In genomic region chr6:31834704-31835375, GRCh38 we compare ENCODE assay signal across 8 cellular contexts. TPM values are rescaled to one million over a fixed set of nuclear protein-coding genes. Genes with fewer than 3 reads are reported as not detected.
DNase-seq lines count a peak whose midpoint lies in the region; ATAC-seq, FAIRE-seq and TF ChIP-seq lines count a peak whose summit lies in the region.

No MANE protein-coding gene starts in this region.

- H4K91ac ChIP-seq in H1 (replicated peaks; ENCODE audit: insufficient read length, low read length) = peak overlapping the region; percentile 89

- H3K79me1 ChIP-seq in H1 (ENCODE audit: low read depth, low read length) = peaks cover 5% of the 10 kb centered on the region; the same call in 1 of the 2 replicates

- H4K8ac ChIP-seq in H1 (ENCODE audit: extremely low read depth, insufficient read depth, low read length) = peak overlapping the region; percentile 92

- H3K4me3 ChIP-seq in DOHH2 (ENCODE audit: low read length) = peak overlapping the region; percentile 93
- peak overlapping the region; percentile 70 to 99 (median 92) for H3K4me3 ChIP-seq in H1 (ENCODE audit: extremely low read depth in 1 of 4, insufficient read depth in 2 of 4, low read depth in 3 of 4, low read length in 4 of 4)

- peaks cover 60% of the 10 kb centered on the region for H3K36me3 ChIP-seq in DOHH2 (ENCODE audit: control insufficient read depth, low read length)
- H3K36me3 ChIP-seq in H1 (ENCODE audit: control insufficient read depth in 2 of 4, insufficient read depth in 4 of 4, low read length in 3 of 4) = peaks cover 27 to 45% (median 35%) of the 10 kb centered on the region in 4 experiments

- H3K56ac ChIP-seq in H1 (replicated peaks; ENCODE audit: insufficient read length, low read depth, low read length) = peak overlapping the region; percentile 89

- H2AK5ac ChIP-seq in H1 (ENCODE audit: low read depth, low read length) = no peak overlapping the region

- H3K27me3 ChIP-seq in DOHH2 (ENCODE audit: control insufficient read depth, low read length) (no peaks in the 10 kb centered on the region; the same call in 1 of the 2 replicates), H1 (replicated peaks in 1 of 4; ENCODE audit: control insufficient read depth in 3 of 4, extremely low read depth in 1 of 4, insufficient read depth in 3 of 4, low read length in 3 of 4) (no peaks in the 10 kb centered on the region)

- POLR2A ChIA-PET in H1 (lab: Charles Lee; ENCODE audit: partially characterized antibody) = interaction anchor here (0.6 to 11.4 kb wide), 41 partner anchors 12 to 292 kb away, joined by 3 to 189 read pairs (median 5); partner anchors contain the start of genes ABHD16A, ATP6V1G2, C6orf47 and CSNK2B

- peaks cover 20% of the 10 kb centered on the region for H3K23me2 ChIP-seq in H1 (ENCODE audit: low read depth, low read length)

- H3K9me2 ChIP-seq in DOHH2 (replicated peaks; ENCODE audit: control insufficient read depth, low read length) = no peaks in the 10 kb centered on the region

- 1% methylated on average over 37 of the region's 37 CpGs; no CpG with 5 or more reads in 1 of the 2 experiments for WGBS in H1 (ENCODE audit: extremely low coverage in 1 of 2, insufficient coverage in 1 of 2, insufficient read length in 1 of 2, insufficient replicate concordance in 2 of 2, low coverage in 1 of 2, low lambda C conversion rate in 2 of 2, missing lambda C conversion rate in 1 of 2), 2 experiments

- H2BK5ac ChIP-seq in H1 (ENCODE audit: low read depth, low read length) = peak overlapping the region; percentile 83

- TF ChIP-seq POLR2A in H1 (IDR thresholded peaks at IDR 0.05; ENCODE audit: control extremely low read depth in 1 of 2, low read depth in 2 of 2, low read length in 2 of 2) = peak; percentile 98 to 99

- ATAC-seq in HG02763 (IDR thresholded peaks at IDR 0.05; ENCODE audit: unreplicated experiment) = peak; percentile 33

- peak overlapping the region; percentile 41; the same call in 1 of the 2 replicates for H3K18ac ChIP-seq in H1 (ENCODE audit: extremely low read depth, low read length)

- H3K4ac ChIP-seq in H1 (replicated peaks; ENCODE audit: insufficient read length, low read depth, low read length) = peak overlapping the region; percentile 93

- no peak overlapping the region for H2BK12ac ChIP-seq in H1 (ENCODE audit: low read depth, low read length)

- peaks cover 73% of the 10 kb centered on the region for H3F3A ChIP-seq in DOHH2 (ENCODE audit: control insufficient read depth, insufficient read depth)

- H3K9me3 ChIP-seq in DOHH2 (ENCODE audit: control insufficient read depth, insufficient read depth, low read length) = no peaks in the 10 kb centered on the region
- no peaks in the 10 kb centered on the region for H3K9me3 ChIP-seq in H1 (ENCODE audit: insufficient read depth in 2 of 2, low read depth in 1 of 2, low read length in 1 of 2)

- peak overlapping the region; percentile 85 to 96 (median 91) for H3K9ac ChIP-seq in H1 (replicated peaks in 1 of 4; ENCODE audit: extremely low read depth in 1 of 4, low read depth in 3 of 4, low read length in 3 of 4)

- TF ChIP-seq EP300 in H1 (IDR thresholded peaks at IDR 0.05; ENCODE audit: borderline replicate concordance in 1 of 2, low read depth in 2 of 2, low read length in 2 of 2) = no peak

- peaks cover 65% of the 10 kb centered on the region for H3K4me1 ChIP-seq in DOHH2 (ENCODE audit: control insufficient read depth, low read length)
- peaks cover 2 to 9% (median 6%) of the 10 kb centered on the region in 4 experiments; a peak in 5 of 7 replicates for H3K4me1 ChIP-seq in H1 (replicated peaks in 1 of 4; ENCODE audit: control insufficient read depth in 3 of 4, insufficient read depth in 4 of 4, low read length in 3 of 4)

- H3K23ac ChIP-seq in H1 (ENCODE audit: insufficient read length) = no peak overlapping the region

- no peak for TF ChIP-seq RAD21 in H1 (IDR thresholded peaks at IDR 0.05 in 1 of 2, conservative IDR thresholded peaks at IDR 0.05 in 1 of 2; ENCODE audit: low read depth in 2 of 2, low read length in 2 of 2)

- FAIRE-seq in H1 (lab: Jason Lieb, UNC) = no peak

- H3K27ac ChIP-seq in DOHH2 (ENCODE audit: low read depth, low read length) (peak overlapping the region; percentile 87), H1 (ENCODE audit: low read depth, low read length) (peak overlapping the region; percentile 96)

- peak overlapping the region; percentile 25 for H2BK120ac ChIP-seq in H1 (replicated peaks; ENCODE audit: low read depth, low read length)

- peaks cover 85% of the 10 kb centered on the region for H3K79me2 ChIP-seq in DOHH2 (ENCODE audit: control insufficient read depth, low read length)
- peaks cover 17 to 57% of the 10 kb centered on the region in 2 experiments for H3K79me2 ChIP-seq in H1 (ENCODE audit: control insufficient read depth in 1 of 2, insufficient read depth in 2 of 2, low read length in 2 of 2)

- no peak overlapping the region for H3K14ac ChIP-seq in H1 (ENCODE audit: insufficient read length)

- H4K20me1 ChIP-seq in DOHH2 (ENCODE audit: control insufficient read depth, insufficient read depth, low read depth, low read length) = peaks cover 23% of the 10 kb centered on the region
- H4K20me1 ChIP-seq in H1 (replicated peaks in 1 of 2; ENCODE audit: control insufficient read depth in 1 of 2, insufficient read depth in 2 of 2, low read length in 2 of 2) = peaks cover 16 to 20% of the 10 kb centered on the region in 2 experiments

- H2AFZ ChIP-seq in H1 (ENCODE audit: low read length) = peak overlapping the region; percentile 87

- H4K5ac ChIP-seq in H1 (ENCODE audit: insufficient read length, low read depth, low read length) = peak overlapping the region; percentile 69

- TF ChIP-seq CTCF in DOHH2 (IDR thresholded peaks at IDR 0.05; ENCODE audit: low read depth, low read length, poor library complexity, severe bottlenecking) (no peak), H1 (IDR thresholded peaks at IDR 0.05; ENCODE audit: control extremely low read depth in 1 of 3, insufficient read depth in 1 of 3, low read depth in 1 of 3, low read length in 3 of 3) (no peak)

- DNase-seq in NCI-H748 (lab: John Stamatoyannopoulos, UW; ENCODE audit: unreplicated experiment) (peak; percentile 90), H1 (ENCODE audit: low read depth in 1 of 2, low spot score in 2 of 2) (peak in 1 of 2 experiments; percentile 89), mesenteric fat pad (ENCODE audit: low spot score) (peak; percentile 93), HT-29 (ENCODE audit: low spot score) (no peak)
- DNase-seq in activated CD8-positive, alpha-beta memory T cell treated with anti-CD3 and anti-CD28 coated beads for 24 hours = peak; percentile 95
- DNase-seq in stimulated activated CD8-positive, alpha-beta memory T cell treated with anti-CD3 and anti-CD28 coated beads, Interleukin-12 subunit alpha, Interleukin-12 subunit beta, amount 100 ng/mL, for 4 hours (ENCODE audit: low read depth) = peak; percentile 61

- no peak overlapping the region for H2BK15ac ChIP-seq in H1 (ENCODE audit: low read length)

- H3K4me2 ChIP-seq in DOHH2 (ENCODE audit: low read length) (peak overlapping the region; percentile 88), H1 (ENCODE audit: insufficient read depth in 1 of 2, low read depth in 2 of 2, low read length in 2 of 2) (peak overlapping the region; percentile 84 to 99)

- CTCF ChIA-PET in H1 (lab: Charles Lee; ENCODE audit: partially characterized antibody) = interaction anchor here (1.7 kb wide), 1 partner anchor 65 kb away, joined by 9 read pairs; no protein-coding TSS in a partner anchor

- no peak overlapping the region for H2BK20ac ChIP-seq in H1 (ENCODE audit: low read length)

RNA-seq across cellular contexts. Expression of gene HSPA1B, which starts 7.3 kb away (rescaled TPM):
- 76.6 and 89.3 TPM in 2 replicates for total RNA-seq in H1 (2021; fragmentation: NEBNext Ultra II Directional; extraction: Animal tissue kit (Norgen Biotek cat#: 25700))
- 36.6 and 43.8 TPM in 2 replicates for polyA plus RNA-seq in H1 (2011; rRNA removed)
- 31.0 TPM for polyA plus RNA-seq in H1 (2011; cell fraction: cytosol; rRNA removed)
- 42.2 TPM for polyA plus RNA-seq in H1 (2011; cell fraction: nucleus; rRNA removed)
- 40.2 to 63.9 TPM (median 60.4 TPM) in 4 replicates for polyA plus RNA-seq in H1 (2012, experiment 1 of 2)
- 32.5 TPM for polyA plus RNA-seq in H1 (2012, experiment 2 of 2)
- polyA plus RNA-seq in H1 (2013, experiment 1 of 2) = 25.6 TPM
- polyA plus RNA-seq in H1 (2013, experiment 2 of 2) = 26.3 TPM
- 29.4 and 32.4 TPM in 2 replicates for polyA minus RNA-seq in H1 (2011; rRNA and poly(A)+ RNA removed)
- polyA minus RNA-seq in H1 (2011; cell fraction: cytosol; rRNA and poly(A)+ RNA removed) = 39.6 TPM
- polyA minus RNA-seq in H1 (2011; cell fraction: nucleus; rRNA and poly(A)+ RNA removed) = 47.0 TPM
- total RNA-seq in mesenteric fat pad = 111 TPM
- 655 TPM in 2 replicates for total RNA-seq in HT-29 (2014; rRNA removed; shearing (Covaris generic))

RNA-seq across cellular contexts. Expression of gene HSPA1A, which starts 19.5 kb away (rescaled TPM):
- 54.0 and 59.9 TPM in 2 replicates for total RNA-seq in H1 (2021; fragmentation: NEBNext Ultra II Directional; extraction: Animal tissue kit (Norgen Biotek cat#: 25700))
- 40.7 and 50.2 TPM in 2 replicates for polyA plus RNA-seq in H1 (2011; rRNA removed)
- 41.3 TPM for polyA plus RNA-seq in H1 (2011; cell fraction: cytosol; rRNA removed)
- 38.2 TPM for polyA plus RNA-seq in H1 (2011; cell fraction: nucleus; rRNA removed)
- polyA plus RNA-seq in H1 (2012, experiment 1 of 2) = 38.3 to 62.3 TPM (median 51.4 TPM) in 4 replicates
- 29.0 TPM for polyA plus RNA-seq in H1 (2012, experiment 2 of 2)
- 30.4 TPM for polyA plus RNA-seq in H1 (2013, experiment 1 of 2)
- polyA plus RNA-seq in H1 (2013, experiment 2 of 2) = 32.2 TPM
- polyA minus RNA-seq in H1 (2011; rRNA and poly(A)+ RNA removed) = 16.5 and 20.9 TPM in 2 replicates
- polyA minus RNA-seq in H1 (2011; cell fraction: cytosol; rRNA and poly(A)+ RNA removed) = 28.2 TPM
- polyA minus RNA-seq in H1 (2011; cell fraction: nucleus; rRNA and poly(A)+ RNA removed) = 46.1 TPM
- total RNA-seq in mesenteric fat pad = 139 TPM
- total RNA-seq in HT-29 (2014; rRNA removed; shearing (Covaris generic)) = 379 and 403 TPM in 2 replicates

RNA-seq across cellular contexts. Expression of gene HSPA1L, which starts 19.8 kb away (rescaled TPM):
- 1.6 and 1.9 TPM in 2 replicates for total RNA-seq in H1 (2021; fragmentation: NEBNext Ultra II Directional; extraction: Animal tissue kit (Norgen Biotek cat#: 25700))
- 0.78 and 1.00 TPM in 2 replicates for polyA plus RNA-seq in H1 (2011; rRNA removed)
- polyA plus RNA-seq in H1 (2011; cell fraction: cytosol; rRNA removed) = 0.81 TPM
- 0.88 TPM for polyA plus RNA-seq in H1 (2011; cell fraction: nucleus; rRNA removed)
- polyA plus RNA-seq in H1 (2012, experiment 1 of 2) = 1.3 to 1.9 TPM (median 1.7 TPM) in 4 replicates
- polyA plus RNA-seq in H1 (2012, experiment 2 of 2) = 0.46 TPM
- 0.77 TPM for polyA plus RNA-seq in H1 (2013, experiment 1 of 2)
- polyA plus RNA-seq in H1 (2013, experiment 2 of 2) = 0.85 TPM
- 0.85 and 0.88 TPM in 2 replicates for polyA minus RNA-seq in H1 (2011; rRNA and poly(A)+ RNA removed)
- polyA minus RNA-seq in H1 (2011; cell fraction: cytosol; rRNA and poly(A)+ RNA removed) = 0.88 TPM
- 0.90 TPM for polyA minus RNA-seq in H1 (2011; cell fraction: nucleus; rRNA and poly(A)+ RNA removed)
- 0.84 TPM for total RNA-seq in mesenteric fat pad
- total RNA-seq in HT-29 (2014; rRNA removed; shearing (Covaris generic)) = 0.64 and 1.3 TPM in 2 replicates

RNA-seq across cellular contexts. Expression of gene NEU1, which starts 27.8 kb away (rescaled TPM):
- 41.2 and 43.4 TPM in 2 replicates for total RNA-seq in H1 (2021; fragmentation: NEBNext Ultra II Directional; extraction: Animal tissue kit (Norgen Biotek cat#: 25700))
- 65.6 and 72.1 TPM in 2 replicates for polyA plus RNA-seq in H1 (2011; rRNA removed)
- 61.7 TPM for polyA plus RNA-seq in H1 (2011; cell fraction: cytosol; rRNA removed)
- 62.9 TPM for polyA plus RNA-seq in H1 (2011; cell fraction: nucleus; rRNA removed)
- polyA plus RNA-seq in H1 (2012, experiment 1 of 2) = 40.8 to 53.4 TPM (median 48.4 TPM) in 4 replicates
- polyA plus RNA-seq in H1 (2012, experiment 2 of 2) = 77.0 TPM
- polyA plus RNA-seq in H1 (2013, experiment 1 of 2) = 72.8 TPM
- 82.9 TPM for polyA plus RNA-seq in H1 (2013, experiment 2 of 2)
- polyA minus RNA-seq in H1 (2011; rRNA and poly(A)+ RNA removed) = 50.5 and 58.6 TPM in 2 replicates
- polyA minus RNA-seq in H1 (2011; cell fraction: cytosol; rRNA and poly(A)+ RNA removed) = 22.2 TPM
- 18.5 TPM for polyA minus RNA-seq in H1 (2011; cell fraction: nucleus; rRNA and poly(A)+ RNA removed)
- 40.7 TPM for total RNA-seq in mesenteric fat pad
- total RNA-seq in HT-29 (2014; rRNA removed; shearing (Covaris generic)) = 82.3 and 87.1 TPM in 2 replicates

RNA-seq across cellular contexts. Expression of gene LSM2, which starts 28.1 kb away (rescaled TPM):
- total RNA-seq in H1 (2021; fragmentation: NEBNext Ultra II Directional; extraction: Animal tissue kit (Norgen Biotek cat#: 25700)) = 127 and 132 TPM in 2 replicates
- 168 and 173 TPM in 2 replicates for polyA plus RNA-seq in H1 (2011; rRNA removed)
- 120 TPM for polyA plus RNA-seq in H1 (2011; cell fraction: cytosol; rRNA removed)
- polyA plus RNA-seq in H1 (2011; cell fraction: nucleus; rRNA removed) = 113 TPM
- 145 to 181 TPM (median 164 TPM) in 4 replicates for polyA plus RNA-seq in H1 (2012, experiment 1 of 2)
- polyA plus RNA-seq in H1 (2012, experiment 2 of 2) = 295 TPM
- 152 TPM for polyA plus RNA-seq in H1 (2013, experiment 1 of 2)
- 160 TPM for polyA plus RNA-seq in H1 (2013, experiment 2 of 2)
- 71.6 and 92.1 TPM in 2 replicates for polyA minus RNA-seq in H1 (2011; rRNA and poly(A)+ RNA removed)
- polyA minus RNA-seq in H1 (2011; cell fraction: cytosol; rRNA and poly(A)+ RNA removed) = 62.2 TPM
- 26.8 TPM for polyA minus RNA-seq in H1 (2011; cell fraction: nucleus; rRNA and poly(A)+ RNA removed)
- total RNA-seq in mesenteric fat pad = 25.7 TPM
- 77.4 and 93.6 TPM in 2 replicates for total RNA-seq in HT-29 (2014; rRNA removed; shearing (Covaris generic))
